In genomic region chr19:12035220-12036172, GRCh38 we compare ENCODE assay signal across 8 cellular contexts. TPM values are rescaled to one million over a fixed set of nuclear protein-coding genes. Genes with fewer than 3 reads are reported as not detected.
DNase-seq lines count a peak whose midpoint lies in the region; ATAC-seq and TF ChIP-seq lines count a peak whose summit lies in the region.

TSS of gene ZNF433 (minus strand) at chr19:12035679. CDS start at chr19:12035539, 140 bp downstream.

- H3K27ac ChIP-seq in dorsolateral prefrontal cortex (peak within 1 kb of the TSS in 55 of 59 donors; percentile 13 to 93 (median 81)), left lung (peak within 1 kb of the TSS; percentile 79 to 90)

- no peak within 1 kb of the TSS for H3K27ac Mint-ChIP-seq in activated CD4-positive, alpha-beta memory T cell treated with anti-CD3 and anti-CD28 coated beads for 36 hours

- no peaks in the 10 kb centered on the region for H3K4me1 Mint-ChIP-seq in activated CD4-positive, alpha-beta memory T cell treated with anti-CD3 and anti-CD28 coated beads for 36 hours (ENCODE audit: low read depth)

- H3K4me1 ChIP-seq in left lung: peaks cover 0 to 24% of the 10 kb centered on the region in 2 donors

- peak; percentile 58 for TF ChIP-seq POLR2A in GM10847 (IDR thresholded peaks at IDR 0.05; ENCODE audit: extremely low read depth, insufficient read length)

- peaks cover 18% of the 10 kb centered on the region for H3K9me3 Mint-ChIP-seq in activated CD4-positive, alpha-beta memory T cell treated with anti-CD3 and anti-CD28 coated beads for 36 hours

- H3K27me3 ChIP-seq in dorsolateral prefrontal cortex: no peaks in the 10 kb centered on the region
- H3K27me3 ChIP-seq in left lung: no peaks in the 10 kb centered on the region

- POLR2A ChIA-PET in activated CD4-positive, alpha-beta memory T cell treated with anti-CD3 and anti-CD28 coated beads for 36 hours (lab: Charles Lee): no interaction called here

- no peaks in the 10 kb centered on the region for H3K36me3 ChIP-seq in left lung

- no peaks in the 10 kb centered on the region for H3K9me3 ChIP-seq in left lung

- CTCF ChIA-PET in activated CD4-positive, alpha-beta memory T cell treated with anti-CD3 and anti-CD28 coated beads for 36 hours (lab: Charles Lee): interaction anchor here (0.6 to 1.6 kb wide), 2 partner anchors 9 to 155 kb away, joined by 3 to 4 read pairs; no protein-coding TSS in a partner anchor

- ATAC-seq in HG02852 (IDR thresholded peaks at IDR 0.05; ENCODE audit: unreplicated experiment) (peak; percentile 96), left lung (peak; percentile 100), HG03025 (IDR thresholded peaks at IDR 0.05; ENCODE audit: low FRiP score, unreplicated experiment) (no peak)

- peak within 1 kb of the TSS; percentile 71 for H3K4me3 Mint-ChIP-seq in activated CD4-positive, alpha-beta memory T cell treated with anti-CD3 and anti-CD28 coated beads for 36 hours

- peak in 28 of 56 donors; percentile 5 to 42 (median 23) for TF ChIP-seq CTCF in dorsolateral prefrontal cortex (IDR thresholded peaks at IDR 0.05 in 54 of 56, conservative IDR thresholded peaks at IDR 0.05 in 2 of 56; ENCODE audit: low read depth in 1 of 56, partially characterized antibody in 56 of 56)
- TF ChIP-seq CTCF in left lung (IDR thresholded peaks at IDR 0.05): no peak

- DNase-seq in NCI-H510A treated with DMSO at 0.1 percent for 48 hours (lab: John Stamatoyannopoulos, UW): peak; percentile 97
- DNase-seq in activated CD4-positive, alpha-beta memory T cell treated with anti-CD3 and anti-CD28 coated beads for 36 hours: peak; percentile 73
- DNase-seq in dorsolateral prefrontal cortex: peak; percentile 94 to 98 (median 96)
- peak; percentile 94 to 96 for DNase-seq in left lung
- peak; percentile 78 for DNase-seq in stimulated activated CD4-positive, alpha-beta T cell treated with anti-CD3 and anti-CD28 coated beads, Interleukin-1b, Interleukin-23, amount 100 ng/mL, for 48 hours

- H3K36me3 Mint-ChIP-seq in activated CD4-positive, alpha-beta memory T cell treated with anti-CD3 and anti-CD28 coated beads for 36 hours: peaks cover 16% of the 10 kb centered on the region

- peaks cover 8% of the 10 kb centered on the region for H3K27me3 Mint-ChIP-seq in activated CD4-positive, alpha-beta memory T cell treated with anti-CD3 and anti-CD28 coated beads for 36 hours

- H3K4me3 ChIP-seq in dorsolateral prefrontal cortex: peak within 1 kb of the TSS; percentile 64 to 100 (median 95)
- peak within 1 kb of the TSS; percentile 64 to 90 for H3K4me3 ChIP-seq in left lung

- intact Hi-C loops in activated CD4-positive, alpha-beta memory T cell treated with anti-CD3 and anti-CD28 coated beads for 36 hours (cut with micrococcal nuclease): no loop called here
- intact Hi-C loops in dorsolateral prefrontal cortex (cut with DNase I) (no loop called here), left lung (cut with DNase I) (no loop called here)

RNA-seq across cellular contexts. Expression of gene ZNF433, which starts in this region (rescaled TPM):
- total RNA-seq in activated CD4-positive, alpha-beta memory T cell treated with anti-CD3 and anti-CD28 coated beads for 36 hours: under 1 TPM; 0.27 to 0.33 TPM
- total RNA-seq in dorsolateral prefrontal cortex (10 to 100 TPM in 20 of 120 experiments, 1 to 10 TPM in 100; 4.6 to 19.4 (median 8.2) TPM), left lung (1 to 10 TPM; 4.4 to 6.2 TPM)

Comparison
In these comparisons a context has a peak if more than half of its experiments do, and no peak if none do; other contexts are left out.
1. RNA of gene ZNF433 (total RNA-seq): 4.6 to 19.4 TPM in dorsolateral prefrontal cortex and 4.4 to 6.2 TPM in left lung; 0.27 to 0.33 TPM in activated CD4-positive, alpha-beta memory T cell treated with anti-CD3 and anti-CD28 coated beads for 36 hours; every median in the first group is over 4 times any median in the second.
2. Peak in DNase-seq in activated CD4-positive, alpha-beta memory T cell treated with anti-CD3 and anti-CD28 coated beads for 36 hours; RNA of the gene not detected or under 1 TPM.
3. Peak in every context shown above with its lines, with median percentiles within 50 percentile points of each other: DNase-seq.